Comparison of ENCODE assay signal across 23 cellular contexts in the genomic region with DNA sequence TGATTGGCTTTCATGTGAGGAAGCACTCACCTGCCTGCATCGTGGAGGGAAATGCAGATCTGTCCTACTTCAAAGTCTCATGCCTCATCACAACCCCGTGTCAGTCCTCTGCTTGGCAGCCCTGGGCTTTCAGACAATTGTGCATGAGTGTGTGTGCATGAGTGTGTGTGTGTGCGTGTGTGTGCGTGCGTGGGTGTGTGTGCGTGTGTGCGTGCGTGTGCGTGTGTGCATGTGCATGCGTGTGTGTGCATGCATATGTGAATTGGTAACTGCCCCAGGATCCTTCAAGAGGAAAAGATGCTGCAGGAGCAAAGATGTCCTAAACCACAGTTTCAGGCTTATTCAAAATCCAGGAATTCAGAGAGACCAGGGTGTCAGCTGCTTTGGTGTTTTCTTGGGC.
"Had no signal": no experiment of that assay in that cellular context is flagged by ENCODE, and none has a peak within 500 bp of the region (broad histone marks: within the 10 kb centered on the region; RNA-seq: fewer than 3 reads in every experiment).

No MANE protein-coding gene starts in this region.

- H3K27me3 Mint-ChIP-seq: activated CD4-positive, alpha-beta memory T cell treated with anti-CD3 and anti-CD28 coated beads for 36 hours; activated CD4-positive, alpha-beta T cell treated with anti-CD3 and anti-CD28 coated beads for 36 hours; activated naive CD8-positive, alpha-beta T cell treated with anti-CD3 and anti-CD28 coated beads, Interleukin-2, amount 50 U/mL, for 24 hours; natural killer cell treated with Interleukin-12 subunit alpha and Interleukin-12 subunit beta and Interleukin-15 and Interleukin-18, amount 100 ng/mL, for 72 hours had no signal

- H3K4me3 ChIP-seq: heart left ventricle, pancreas, psoas muscle, right atrium auricular region had no signal

- FAIRE-seq: islet of Langerhans, pancreas had no signal

- H3K36me3 Mint-ChIP-seq: activated CD4-positive, alpha-beta memory T cell treated with anti-CD3 and anti-CD28 coated beads for 36 hours; natural killer cell treated with Interleukin-12 subunit alpha and Interleukin-12 subunit beta and Interleukin-15 and Interleukin-18, amount 100 ng/mL, for 72 hours; WTC11 had no signal

- H3K9me3 ChIP-seq: heart left ventricle, neutrophil, pancreas, psoas muscle, right atrium auricular region had no signal

- H3K27ac ChIP-seq: epithelial cell of prostate, heart left ventricle, neutrophil, pancreas, psoas muscle, right atrium auricular region had no signal

- H3K27me3 ChIP-seq: heart left ventricle, neutrophil, pancreas, right atrium auricular region had no signal

- H3K9me3 Mint-ChIP-seq: activated CD4-positive, alpha-beta memory T cell treated with anti-CD3 and anti-CD28 coated beads for 36 hours; activated naive CD4-positive, alpha-beta T cell treated with anti-CD3 and anti-CD28 coated beads for 36 hours; activated naive CD8-positive, alpha-beta T cell treated with anti-CD3 and anti-CD28 coated beads, Interleukin-2, amount 50 U/mL, for 24 hours; activated T-cell treated with anti-CD3 and anti-CD28 coated beads, Interleukin-2, amount 50 U/mL, for 72 hours; natural killer cell treated with Interleukin-12 subunit alpha and Interleukin-12 subunit beta and Interleukin-15 and Interleukin-18, amount 100 ng/mL, for 72 hours; WTC11 had no signal

- H3K4me3 Mint-ChIP-seq: activated CD4-positive, alpha-beta memory T cell treated with anti-CD3 and anti-CD28 coated beads for 36 hours; activated CD4-positive, alpha-beta T cell treated with anti-CD3 and anti-CD28 coated beads for 36 hours; activated naive CD4-positive, alpha-beta T cell treated with anti-CD3 and anti-CD28 coated beads for 36 hours; activated naive CD8-positive, alpha-beta T cell treated with anti-CD3 and anti-CD28 coated beads, Interleukin-2, amount 50 U/mL, for 24 hours; activated T-cell treated with anti-CD3 and anti-CD28 coated beads, Interleukin-2, amount 50 U/mL, for 72 hours; natural killer cell treated with Interleukin-12 subunit alpha and Interleukin-12 subunit beta and Interleukin-15 and Interleukin-18, amount 100 ng/mL, for 72 hours; WTC11 had no signal

- ATAC-seq: activated CD4-positive, alpha-beta T cell treated with anti-CD3 and anti-CD28 coated beads for 36 hours; activated naive CD8-positive, alpha-beta T cell treated with anti-CD3 and anti-CD28 coated beads, Interleukin-2, amount 50 U/mL, for 24 hours; activated T-cell treated with anti-CD3 and anti-CD28 coated beads, Interleukin-2, amount 50 U/mL, for 72 hours; heart left ventricle; left ventricle myocardium superior; natural killer cell treated with Interleukin-12 subunit alpha and Interleukin-12 subunit beta and Interleukin-15 and Interleukin-18, amount 100 ng/mL, for 72 hours; pancreas; psoas muscle; stimulated activated naive CD8-positive, alpha-beta T cell treated with anti-CD3 and anti-CD28 coated beads, Interleukin-15, Interleukin-2, amounts not matched to agents 100 U/mL and 50 U/mL, for 24 hours; WTC11 had no signal

- DNase-seq: activated CD4-positive, alpha-beta memory T cell treated with anti-CD3 and anti-CD28 coated beads for 36 hours; activated CD4-positive, alpha-beta T cell treated with anti-CD3 and anti-CD28 coated beads for 36 hours; activated effector memory CD4-positive, alpha-beta T cell treated with Interleukin-2 at 50 U/mL for 16 hours; activated naive CD4-positive, alpha-beta T cell treated with anti-CD3 and anti-CD28 coated beads for 36 hours; activated naive CD8-positive, alpha-beta T cell treated with anti-CD3 and anti-CD28 coated beads, Interleukin-2, amount 50 U/mL, for 24 hours; activated T-cell treated with anti-CD3 and anti-CD28 coated beads, Interleukin-2, amount 50 U/mL, for 72 hours; cerebellar nuclear complex; cortex of kidney; heart left ventricle; left ventricle myocardium superior; mammary epithelial cell; midbrain; pancreas; psoas muscle; stimulated activated CD4-positive, alpha-beta T cell treated with anti-CD3 and anti-CD28 coated beads, Interleukin-4, amount 100 ng/mL, for 24 hours; stimulated activated naive CD8-positive, alpha-beta T cell treated with anti-CD3 and anti-CD28 coated beads, Interleukin-15, Interleukin-2, amounts not matched to agents 100 U/mL and 50 U/mL, for 24 hours; T-helper 9 cell had no signal

- H3K27ac Mint-ChIP-seq: activated CD4-positive, alpha-beta memory T cell treated with anti-CD3 and anti-CD28 coated beads for 36 hours; activated CD4-positive, alpha-beta T cell treated with anti-CD3 and anti-CD28 coated beads for 36 hours; activated naive CD4-positive, alpha-beta T cell treated with anti-CD3 and anti-CD28 coated beads for 36 hours; activated naive CD8-positive, alpha-beta T cell treated with anti-CD3 and anti-CD28 coated beads, Interleukin-2, amount 50 U/mL, for 24 hours; activated T-cell treated with anti-CD3 and anti-CD28 coated beads, Interleukin-2, amount 50 U/mL, for 72 hours; WTC11 had no signal

- H3K4me1 ChIP-seq: pancreas had no signal

- H3K36me3 ChIP-seq: neutrophil, pancreas, right atrium auricular region had no signal
